ENCODE assay signal across 1 cellular context in genomic region chr11:95792700-95793099, GRCh38.
TF ChIP-seq lines count a peak whose summit lies in the region.

No MANE protein-coding gene starts in this region.

TF ChIP-seq in SK-N-SH, 30 proteins besides CTCF, POLR2A, EP300 and RAD21 (continued from another document):
- TF ChIP-seq REST (IDR thresholded peaks at IDR 0.05; ENCODE audit: low read depth, low read length) (no peak), TAF1 (IDR thresholded peaks at IDR 0.05; ENCODE audit: borderline replicate concordance, low read depth, low read length) (no peak)
